In the genomic region with DNA sequence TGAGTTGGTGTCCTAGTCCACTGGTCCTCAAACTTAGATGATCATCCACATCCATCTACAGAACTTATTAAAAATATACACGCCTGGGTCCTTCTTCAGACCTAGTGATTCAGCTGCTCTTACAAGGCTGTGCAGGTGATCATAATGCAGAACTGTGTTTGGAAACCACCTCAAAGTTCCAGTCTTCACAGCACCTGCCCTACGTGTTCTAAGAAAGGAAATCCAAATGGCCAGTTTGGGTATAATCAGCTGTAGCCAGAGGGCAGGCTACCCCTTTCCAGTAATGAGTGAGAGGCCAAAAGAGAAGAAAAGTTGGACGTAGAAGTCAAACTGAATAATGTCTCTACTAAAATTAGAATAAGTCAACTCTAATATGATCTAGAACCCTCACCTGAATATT, we compare ENCODE assay signal across 25 cellular contexts. TPM values are rescaled to one million over a fixed set of nuclear protein-coding genes. Genes with fewer than 3 reads are reported as not detected.
DNase-seq lines count a peak whose midpoint lies in the region; ATAC-seq, FAIRE-seq and TF ChIP-seq lines count a peak whose summit lies in the region.
"Had no signal": no experiment of that assay in that cellular context is flagged by ENCODE, and none has a peak within 500 bp of the region (broad histone marks: within the 10 kb centered on the region; RNA-seq: fewer than 3 reads in every experiment).

No MANE protein-coding gene starts in this region.

- H3K4me2 ChIP-seq in K562 (ENCODE audit: insufficient read depth, low read length): no peak overlapping the region
- H3K4me2 ChIP-seq: A549, hepatocyte, KMS-11, PC-9 had no signal

- no peaks in the 10 kb centered on the region for H3K79me2 ChIP-seq in K562 (ENCODE audit: control insufficient read depth, insufficient read depth, low read length)

- H3K27ac ChIP-seq in K562 (ENCODE audit: extremely low read depth, low read depth, low read length) (no peak overlapping the region), ovary (no peak overlapping the region)
- H3K27ac ChIP-seq: A549, epithelial cell of prostate, hepatocyte, KMS-11, PC-9, SJCRH30 had no signal

- H3K9me1 ChIP-seq in K562 (ENCODE audit: control insufficient read depth, insufficient read depth, low read length): no peaks in the 10 kb centered on the region

- H3K27me3 ChIP-seq in K562 (ENCODE audit: control insufficient read depth in 2 of 2, insufficient read depth in 2 of 2, low read length in 2 of 2) (no peaks in the 10 kb centered on the region), ovary (no peaks in the 10 kb centered on the region)
- H3K27me3 ChIP-seq: hepatocyte, SJCRH30 had no signal

- no peaks in the 10 kb centered on the region for H4K20me1 ChIP-seq in K562 (replicated peaks; ENCODE audit: control insufficient read depth, insufficient read depth, low read length)

- no TSS peak for BruUV-seq in K562 (replicated peaks; lab: Mats Ljungman, UMichigan)

- in situ Hi-C loops in K562 (cut with MboI): no loop called here

- WGBS in K562 (ENCODE audit: insufficient coverage, low coverage, missing lambda C conversion rate): 81% methylated on average over 3 of the region's 3 CpGs
- 94 to 96% (median 95%) methylated on average over 3 of the region's 3 CpGs for WGBS in ovary, 3 donors

- H3K36me3 ChIP-seq in K562 (ENCODE audit: control insufficient read depth, insufficient read depth, low read length) (peaks cover 39% of the 10 kb centered on the region), ovary (no peaks in the 10 kb centered on the region)

- CTCF ChIA-PET in K562 (lab: Yijun Ruan, JAX; ENCODE audit: low intra/inter-chr PET ratio): no interaction called here

- H3K9ac ChIP-seq in K562 (ENCODE audit: insufficient read depth in 1 of 2, low read depth in 2 of 2, low read length in 2 of 2): no peak overlapping the region
- H3K9ac ChIP-seq: KMS-11 had no signal

- no peak for FAIRE-seq in K562 (lab: Jason Lieb, UNC)
- FAIRE-seq: A549, keratinocyte had no signal

- TF ChIP-seq CTCF in K562 (IDR thresholded peaks at IDR 0.05 in 2 of 3, conservative IDR thresholded peaks at IDR 0.05 in 1 of 3; ENCODE audit: insufficient read depth in 2 of 3, low read depth in 1 of 3, low read length in 3 of 3) (no peak), ovary (IDR thresholded peaks at IDR 0.05) (no peak)

- POLR2A ChIA-PET in K562 (lab: Yijun Ruan, JAX): interaction anchor here (0.6 to 1.4 kb wide), 3 partner anchors 11 to 18 kb away, joined by 3 to 4 read pairs (median 3); no protein-coding TSS in a partner anchor

- DNase-seq in left ventricle myocardium superior (no peak), cardiac septum (ENCODE audit: low spot score) (no peak), K562 (ENCODE audit: extremely low read depth in 1 of 4, low spot score in 3 of 4) (no peak), ovary (no peak), mesenteric fat pad (ENCODE audit: low spot score) (no peak), HCEC 1CT (no peak), OCI-M1 (lab: John Stamatoyannopoulos, UW) (no peak)
- DNase-seq: activated CD4-positive, alpha-beta T cell treated with anti-CD3 and anti-CD28 coated beads, Interleukin-2, amount 50 U/mL, for 1 hour; activated CD8-positive, alpha-beta memory T cell treated with anti-CD3 and anti-CD28 coated beads, Interleukin-2, amount 50 U/mL, for 4 hours; activated effector memory CD4-positive, alpha-beta T cell treated with Interleukin-2 at 50 U/mL for 16 hours; dermis blood vessel endothelial cell; DMS53; GF-D8; NCI-H1930; NCI-H226; NCI-H774; PC-9; right cardiac atrium; SJCRH30 had no signal

- TF ChIP-seq RAD21 in K562 (CRISPR knock-in tag; conservative IDR thresholded peaks at IDR 0.05 in 1 of 2, IDR thresholded peaks at IDR 0.05 in 1 of 2): no peak

- intact Hi-C loops in left ventricle myocardium superior (cut with micrococcal nuclease) (no loop called here), cardiac septum (cut with DNase I) (no loop called here), K562 (cut with micrococcal nuclease) (no loop called here), ovary (cut with DNase I) (no loop called here)

- no peak overlapping the region for H2AFZ ChIP-seq in K562 (ENCODE audit: low read depth, low read length)
- H2AFZ ChIP-seq: hepatocyte, PC-9 had no signal

- H3K4me3 ChIP-seq in K562 (no peak overlapping the region), ovary (no peak overlapping the region)
- H3K4me3 ChIP-seq: A549, hepatocyte, PC-9, SJCRH30 had no signal

- peak; percentile 15 for ATAC-seq in left ventricle myocardium superior
- ATAC-seq in HG02884 (IDR thresholded peaks at IDR 0.05; ENCODE audit: unreplicated experiment): peak; percentile 25
- ATAC-seq in K562: peak; percentile 13; the same call in 1 of the 3 replicates

- no peak for TF ChIP-seq POLR2A in K562 (conservative IDR thresholded peaks at IDR 0.05)
- TF ChIP-seq POLR2A in ovary (IDR thresholded peaks at IDR 0.05): no peak

- H3K4me1 ChIP-seq in K562 (replicated peaks in 1 of 2; ENCODE audit: control insufficient read depth in 2 of 2, insufficient read depth in 2 of 2, low read length in 2 of 2) (no peaks in the 10 kb centered on the region), ovary (ENCODE audit: insufficient read depth) (no peaks in the 10 kb centered on the region)
- H3K4me1 ChIP-seq: A549, SJCRH30 had no signal

- TF ChIP-seq EP300 in K562 (IDR thresholded peaks at IDR 0.05; ENCODE audit: low read length): no peak
- TF ChIP-seq EP300 in ovary (IDR thresholded peaks at IDR 0.05): no peak

- H3K9me3 ChIP-seq in K562 (replicated peaks; ENCODE audit: control insufficient read depth, insufficient read depth, low read depth, low read length): no peaks in the 10 kb centered on the region
- H3K9me3 ChIP-seq in ovary: no peaks in the 10 kb centered on the region
- H3K9me3 ChIP-seq: A549, SJCRH30 had no signal

TF ChIP-seq in K562, 482 proteins besides CTCF, POLR2A, EP300 and RAD21 (continues in another document):
- TF ChIP-seq ZNF133 (CRISPR knock-in tag; IDR thresholded peaks at IDR 0.05) (no peak), BCOR (IDR thresholded peaks at IDR 0.05) (no peak)
- TF ChIP-seq, protein P1, sequence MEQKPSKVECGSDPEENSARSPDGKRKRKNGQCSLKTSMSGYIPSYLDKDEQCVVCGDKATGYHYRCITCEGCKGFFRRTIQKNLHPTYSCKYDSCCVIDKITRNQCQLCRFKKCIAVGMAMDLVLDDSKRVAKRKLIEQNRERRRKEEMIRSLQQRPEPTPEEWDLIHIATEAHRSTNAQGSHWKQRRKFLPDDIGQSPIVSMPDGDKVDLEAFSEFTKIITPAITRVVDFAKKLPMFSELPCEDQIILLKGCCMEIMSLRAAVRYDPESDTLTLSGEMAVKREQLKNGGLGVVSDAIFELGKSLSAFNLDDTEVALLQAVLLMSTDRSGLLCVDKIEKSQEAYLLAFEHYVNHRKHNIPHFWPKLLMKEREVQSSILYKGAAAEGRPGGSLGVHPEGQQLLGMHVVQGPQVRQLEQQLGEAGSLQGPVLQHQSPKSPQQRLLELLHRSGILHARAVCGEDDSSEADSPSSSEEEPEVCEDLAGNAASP (IDR thresholded peaks at IDR 0.05): no peak

RNA-seq across cellular contexts. Expression of a gene that starts 15.4 kb away (rescaled TPM):
- total RNA-seq in left ventricle myocardium superior (145 TPM), cardiac septum (119 TPM), K562 (2014; rRNA removed) (17.5 and 34.9 TPM in 2 replicates), K562 (2014; rRNA removed; fragmentation: Illumina TruSeq; extraction: Trizol) (17.3 and 17.4 TPM in 2 replicates), K562 (2015; rRNA removed; fragmentation: Illumina TruSeq; extraction: Trizol) (13.8 and 14.7 TPM in 2 replicates), K562 (2021) (36.3 and 39.2 TPM in 2 replicates), ovary (10 to 100 TPM; 55.1 to 73.8 (median 67.6) TPM), mesenteric fat pad (121 TPM)
- 38.2 and 76.7 TPM in 2 replicates for total RNA-seq in K562 (2011; cell fraction: chromatin; rRNA removed; ENCODE audit: low replicate concordance)
- 120 and 131 TPM in 2 replicates for total RNA-seq in K562 (2011; cell fraction: nucleolus; rRNA removed)
- 54.9 and 77.7 TPM in 2 replicates for total RNA-seq in K562 (2011; cell fraction: nucleoplasm; rRNA removed)
- polyA plus RNA-seq in K562 (2011; rRNA removed) (84.8 and 84.9 TPM in 2 replicates), K562 (2014; fragmentation: Illumina TruSeq; extraction: Trizol) (25.3 and 30.4 TPM in 2 replicates), K562 (2014; fragmentation: Nextera tagmentation; extraction: Ambion mirVana) (100 to 1,000 TPM; 100 to 102 TPM), K562 (2014; rRNA removed) (36.0 and 58.0 TPM in 2 replicates), ovary (10 to 100 TPM; 50.2 to 90.4 TPM)
- polyA plus RNA-seq in K562 (2011; cell fraction: cytosol; rRNA removed): 66.6 and 67.4 TPM in 2 replicates
- polyA plus RNA-seq in K562 (2011; cell fraction: nucleus; rRNA removed): 43.3 and 49.6 TPM in 2 replicates
- polyA plus RNA-seq in K562 (2012): 32.9 and 33.5 TPM in 2 replicates
- 50.5 and 69.1 TPM in 2 replicates for polyA minus RNA-seq in K562 (2011; rRNA and poly(A)+ RNA removed)
- 20.9 and 37.0 TPM in 2 replicates for polyA minus RNA-seq in K562 (2011; cell fraction: cytosol; rRNA and poly(A)+ RNA removed)
- polyA minus RNA-seq in K562 (2011; cell fraction: nucleus; rRNA and poly(A)+ RNA removed): 19.0 and 31.1 TPM in 2 replicates

RNA-seq across cellular contexts. Expression of a gene that starts 45.5 kb away (rescaled TPM):
- 26.6 TPM for total RNA-seq in left ventricle myocardium superior
- 32.4 TPM for total RNA-seq in cardiac septum
- 29.6 and 86.1 TPM in 2 replicates for total RNA-seq in K562 (2011; cell fraction: chromatin; rRNA removed; ENCODE audit: low replicate concordance)
- 14.9 and 19.2 TPM in 2 replicates for total RNA-seq in K562 (2011; cell fraction: nucleolus; rRNA removed)
- 35.4 and 59.2 TPM in 2 replicates for total RNA-seq in K562 (2011; cell fraction: nucleoplasm; rRNA removed)
- total RNA-seq in K562 (2014; rRNA removed): 55.3 and 78.4 TPM in 2 replicates
- 146 and 163 TPM in 2 replicates for total RNA-seq in K562 (2014; rRNA removed; fragmentation: Illumina TruSeq; extraction: Trizol)
- total RNA-seq in K562 (2015; rRNA removed; fragmentation: Illumina TruSeq; extraction: Trizol): 143 and 155 TPM in 2 replicates
- total RNA-seq in K562 (2021): 52.3 and 52.5 TPM in 2 replicates
- 63.0 and 88.7 TPM in 2 replicates for polyA plus RNA-seq in K562 (2011; rRNA removed)
- 7.6 and 19.4 TPM in 2 replicates for polyA plus RNA-seq in K562 (2011; cell fraction: cytosol; rRNA removed)
- 13.6 and 22.5 TPM in 2 replicates for polyA plus RNA-seq in K562 (2011; cell fraction: nucleus; rRNA removed)
- polyA plus RNA-seq in K562 (2012): 76.5 and 93.7 TPM in 2 replicates
- polyA plus RNA-seq in K562 (2014; fragmentation: Illumina TruSeq; extraction: Trizol): 137 and 159 TPM in 2 replicates
- 100 to 1,000 TPM; 287 to 357 TPM for polyA plus RNA-seq in K562 (2014; fragmentation: Nextera tagmentation; extraction: Ambion mirVana)
- polyA plus RNA-seq in K562 (2014; rRNA removed): 109 and 138 TPM in 2 replicates
- polyA minus RNA-seq in K562 (2011; rRNA and poly(A)+ RNA removed): 34.8 and 47.2 TPM in 2 replicates
- polyA minus RNA-seq in K562 (2011; cell fraction: cytosol; rRNA and poly(A)+ RNA removed): 6.0 and 21.6 TPM in 2 replicates
- polyA minus RNA-seq in K562 (2011; cell fraction: nucleus; rRNA and poly(A)+ RNA removed): 9.3 and 20.5 TPM in 2 replicates
- total RNA-seq in ovary: 10 to 100 TPM; 25.2 to 36.9 (median 26.6) TPM
- polyA plus RNA-seq in ovary: 10 to 100 TPM; 38.1 to 65.9 TPM
- 55.6 TPM for total RNA-seq in mesenteric fat pad
